In genomic region chr7:152074673-152075072, GRCh38 we compare ENCODE assay signal across 19 cellular contexts. TPM values are rescaled to one million over a fixed set of nuclear protein-coding genes. Genes with fewer than 3 reads are reported as not detected.
DNase-seq lines count a peak whose midpoint lies in the region; ATAC-seq and TF ChIP-seq lines count a peak whose summit lies in the region.
"Had no signal": no experiment of that assay in that cellular context is flagged by ENCODE, and none has a peak within 500 bp of the region (broad histone marks: within the 10 kb centered on the region; RNA-seq: fewer than 3 reads in every experiment).

No MANE protein-coding gene starts in this region.

- no peak overlapping the region for H3K14ac ChIP-seq in trophoblast cell (ENCODE audit: low read length)

- no peak overlapping the region for H2AK5ac ChIP-seq in trophoblast cell (ENCODE audit: low read length)

- TF ChIP-seq CTCF in cardiac muscle cell (IDR thresholded peaks at IDR 0.05; ENCODE audit: low read depth, low read length) (no peak), heart left ventricle (IDR thresholded peaks at IDR 0.05) (no peak), WTC11 (IDR thresholded peaks at IDR 0.05) (no peak)

- intact Hi-C loops in heart left ventricle (cut with DNase I), result no loop called here

- TF ChIP-seq POLR2A in heart left ventricle (IDR thresholded peaks at IDR 0.05), result no peak

- H3K4ac ChIP-seq in trophoblast cell (ENCODE audit: low read depth, low read length), result no peak overlapping the region

- H3K9ac ChIP-seq in trophoblast cell (ENCODE audit: low read length), result peak overlapping the region; percentile 45
- H3K9ac ChIP-seq: BLaER1 had no signal

- no peak overlapping the region for H3K4me3 Mint-ChIP-seq in WTC11
- no peak overlapping the region for H3K4me3 Mint-ChIP-seq in activated naive CD8-positive, alpha-beta T cell treated with anti-CD3 and anti-CD28 coated beads, Interleukin-2, amount 50 U/mL, for 24 hours
- H3K4me3 Mint-ChIP-seq: HFFc6 had no signal

- H4K91ac ChIP-seq in trophoblast cell (ENCODE audit: low read depth, low read length), result no peak overlapping the region

- CTCF ChIA-PET in WTC11 (lab: Charles Lee), result interaction anchor here (1.0 kb wide), 1 partner anchor 49 kb away, joined by 4 read pairs; the partner anchor contains the start of gene GALNT11

- peaks cover 24% of the 10 kb centered on the region for H3K9me3 Mint-ChIP-seq in WTC11
- H3K9me3 Mint-ChIP-seq in activated naive CD8-positive, alpha-beta T cell treated with anti-CD3 and anti-CD28 coated beads, Interleukin-2, amount 50 U/mL, for 24 hours, result peaks cover 8% of the 10 kb centered on the region
- H3K9me3 Mint-ChIP-seq: CD8-positive, alpha-beta memory T cell had no signal

- peak overlapping the region; percentile 95 for H3K27ac Mint-ChIP-seq in WTC11
- no peak overlapping the region for H3K27ac Mint-ChIP-seq in activated naive CD8-positive, alpha-beta T cell treated with anti-CD3 and anti-CD28 coated beads, Interleukin-2, amount 50 U/mL, for 24 hours
- H3K27ac Mint-ChIP-seq: HFFc6 had no signal

- peaks cover 23% of the 10 kb centered on the region for H3K36me3 Mint-ChIP-seq in WTC11
- H3K36me3 Mint-ChIP-seq in activated naive CD8-positive, alpha-beta T cell treated with anti-CD3 and anti-CD28 coated beads, Interleukin-2, amount 50 U/mL, for 24 hours (ENCODE audit: low read depth), result peaks cover 6% of the 10 kb centered on the region

- POLR2A ChIA-PET in WTC11 (lab: Charles Lee), result no interaction called here

- H2BK12ac ChIP-seq in trophoblast cell (ENCODE audit: low read length), result no peak overlapping the region

- H3K79me2 ChIP-seq in trophoblast cell (ENCODE audit: control insufficient read depth, insufficient read depth, low read length, poor library complexity), result no peaks in the 10 kb centered on the region

- H3K4me3 ChIP-seq in cardiac muscle cell (no peak overlapping the region), heart left ventricle (no peak overlapping the region), trophoblast cell (ENCODE audit: low read depth, low read length) (no peak overlapping the region)
- H3K4me3 ChIP-seq: BLaER1 had no signal

- no peaks in the 10 kb centered on the region; the same call in 1 of the 2 replicates for H3K27me3 Mint-ChIP-seq in WTC11 (ENCODE audit: low read depth)
- H3K27me3 Mint-ChIP-seq in activated naive CD8-positive, alpha-beta T cell treated with anti-CD3 and anti-CD28 coated beads, Interleukin-2, amount 50 U/mL, for 24 hours, result no peaks in the 10 kb centered on the region
- H3K27me3 Mint-ChIP-seq: CD8-positive, alpha-beta memory T cell had no signal

- peaks cover 78% of the 10 kb centered on the region for H3K4me1 Mint-ChIP-seq in WTC11
- peaks cover 32% of the 10 kb centered on the region for H3K4me1 Mint-ChIP-seq in activated naive CD8-positive, alpha-beta T cell treated with anti-CD3 and anti-CD28 coated beads, Interleukin-2, amount 50 U/mL, for 24 hours

- no peak overlapping the region for H3K23ac ChIP-seq in trophoblast cell (ENCODE audit: low read length)

- no peak overlapping the region for H3K18ac ChIP-seq in trophoblast cell (ENCODE audit: low read length)

- H4K12ac ChIP-seq in trophoblast cell (ENCODE audit: low read depth, low read length), result no peak overlapping the region

- H3K9me3 ChIP-seq in cardiac muscle cell (ENCODE audit: low read depth) (no peaks in the 10 kb centered on the region), heart left ventricle (peaks cover 0 to 7% (median 0%) of the 10 kb centered on the region in 12 donors), trophoblast cell (ENCODE audit: insufficient read depth, low read depth, low read length) (no peaks in the 10 kb centered on the region)

- no peak overlapping the region for H4K8ac ChIP-seq in trophoblast cell (ENCODE audit: low read depth, low read length)

- H3K79me1 ChIP-seq in trophoblast cell (ENCODE audit: low read length), result peaks cover 6% of the 10 kb centered on the region

- H3K4me1 ChIP-seq in cardiac muscle cell (ENCODE audit: low read depth) (peaks cover 13% of the 10 kb centered on the region), heart left ventricle (peaks cover 0 to 34% (median 10%) of the 10 kb centered on the region in 12 donors), trophoblast cell (ENCODE audit: control insufficient read depth in 1 of 2, insufficient read depth in 2 of 2, low read length in 2 of 2) (peaks cover 11 to 17% of the 10 kb centered on the region in 2 experiments)

- H2AFZ ChIP-seq in trophoblast cell (ENCODE audit: insufficient read depth, low read length, poor library complexity), result no peak overlapping the region

- no peak for ATAC-seq in heart left ventricle
- peak; percentile 54 for ATAC-seq in WTC11
- ATAC-seq in activated naive CD8-positive, alpha-beta T cell treated with anti-CD3 and anti-CD28 coated beads, Interleukin-2, amount 50 U/mL, for 24 hours, result no peak
- ATAC-seq in GM19467 (IDR thresholded peaks at IDR 0.05; ENCODE audit: unreplicated experiment), result no peak
- no peak for ATAC-seq in HG02981 (IDR thresholded peaks at IDR 0.05; ENCODE audit: unreplicated experiment)

- no peak overlapping the region for H2BK5ac ChIP-seq in trophoblast cell (ENCODE audit: low read depth, low read length, poor library complexity)

- peak overlapping the region; percentile 62 for H3K4me2 ChIP-seq in trophoblast cell (ENCODE audit: low read length)
- H3K4me2 ChIP-seq: BLaER1 had no signal

- H3K36me3 ChIP-seq in cardiac muscle cell, result no peaks in the 10 kb centered on the region
- no peaks in the 10 kb centered on the region for H3K36me3 ChIP-seq in heart left ventricle
- no peaks in the 10 kb centered on the region for H3K36me3 ChIP-seq in trophoblast cell (ENCODE audit: control insufficient read depth in 1 of 2, insufficient read depth in 2 of 2, low read length in 2 of 2)
- H3K36me3 ChIP-seq: BLaER1 had no signal

- H3K27ac ChIP-seq in cardiac muscle cell (peak overlapping the region; percentile 89), heart left ventricle (no peak overlapping the region), trophoblast cell (ENCODE audit: low read depth, low read length) (peak overlapping the region; percentile 63)
- H3K27ac ChIP-seq: BLaER1, RWPE1 had no signal

- 35 to 54% (median 44%) methylated on average over 2 of the region's 2 CpGs for WGBS in heart left ventricle, 4 donors
- no CpG with 5 or more reads among the region's 2 CpGs for WGBS in trophoblast cell (ENCODE audit: extremely low coverage, insufficient coverage, insufficient read length)

- DNase-seq in cardiac muscle cell (ENCODE audit: low read depth in 1 of 2, low spot score in 1 of 2) (peak in 1 of 2 donors; percentile 54), heart left ventricle (no peak), WTC11 (ENCODE audit: low spot score) (no peak), iPS-NIHi7 (ENCODE audit: extremely low spot score) (peak; percentile 39), trophoblast cell (peak; percentile 48 to 78)
- no peak for DNase-seq in activated naive CD8-positive, alpha-beta T cell treated with anti-CD3 and anti-CD28 coated beads, Interleukin-2, amount 50 U/mL, for 24 hours
- DNase-seq: 8988T; CD8-positive, alpha-beta memory T cell; DND-41; GF-D8; GOT3; HFFc6; NCI-H187; NCI-H2171; NCI-H446 had no signal

- H3K27me3 ChIP-seq in cardiac muscle cell (no peaks in the 10 kb centered on the region), heart left ventricle (no peaks in the 10 kb centered on the region), trophoblast cell (ENCODE audit: insufficient read depth, low read length) (no peaks in the 10 kb centered on the region)
- H3K27me3 ChIP-seq: BLaER1 had no signal

- H2BK120ac ChIP-seq in trophoblast cell (ENCODE audit: insufficient read depth, low read length, poor library complexity), result no peak overlapping the region

TF ChIP-seq in WTC11, 78 proteins besides CTCF, POLR2A, EP300 and RAD21 (continues in another document):
- TF ChIP-seq ERG (CRISPR knock-in tag; IDR thresholded peaks at IDR 0.05) (no peak), KAT7 (CRISPR knock-in tag; IDR thresholded peaks at IDR 0.05; ENCODE audit: borderline replicate concordance) (no peak), ZNF396 (CRISPR knock-in tag; IDR thresholded peaks at IDR 0.05; ENCODE audit: borderline replicate concordance) (no peak), PRDM15 (CRISPR knock-in tag; IDR thresholded peaks at IDR 0.05) (no peak)

RNA-seq across cellular contexts. Expression of gene GALNT11, which starts 49.2 kb away (rescaled TPM):
- total RNA-seq in cardiac muscle cell (41.6 and 44.3 TPM in 2 replicates), heart left ventricle (10 to 100 TPM; 13.5 to 28.8 (median 23.9) TPM), WTC11 (2021) (24.0 to 26.8 TPM (median 24.9 TPM) in 3 replicates)
- polyA plus RNA-seq in cardiac muscle cell (49.4 and 53.7 TPM in 2 replicates), heart left ventricle (10 to 100 TPM; 10.6 to 20.3 TPM)
- 28.7 and 30.6 TPM in 2 replicates for polyA plus RNA-seq in trophoblast cell (2013)

Comparison
In these comparisons a context has a peak if more than half of its experiments do, and no peak if none do; other contexts are left out.
1. H3K27ac ChIP-seq: peak in cardiac muscle cell (single experiment) and trophoblast cell (single experiment); none in heart left ventricle (0 of 12).
2. DNase-seq: peak in iPS-NIHi7 (single experiment) and trophoblast cell (2 of 2); none in heart left ventricle (0 of 5), WTC11 (single experiment) and activated naive CD8-positive, alpha-beta T cell treated with anti-CD3 and anti-CD28 coated beads, Interleukin-2, amount 50 U/mL, for 24 hours (single experiment).